In the genomic region with DNA sequence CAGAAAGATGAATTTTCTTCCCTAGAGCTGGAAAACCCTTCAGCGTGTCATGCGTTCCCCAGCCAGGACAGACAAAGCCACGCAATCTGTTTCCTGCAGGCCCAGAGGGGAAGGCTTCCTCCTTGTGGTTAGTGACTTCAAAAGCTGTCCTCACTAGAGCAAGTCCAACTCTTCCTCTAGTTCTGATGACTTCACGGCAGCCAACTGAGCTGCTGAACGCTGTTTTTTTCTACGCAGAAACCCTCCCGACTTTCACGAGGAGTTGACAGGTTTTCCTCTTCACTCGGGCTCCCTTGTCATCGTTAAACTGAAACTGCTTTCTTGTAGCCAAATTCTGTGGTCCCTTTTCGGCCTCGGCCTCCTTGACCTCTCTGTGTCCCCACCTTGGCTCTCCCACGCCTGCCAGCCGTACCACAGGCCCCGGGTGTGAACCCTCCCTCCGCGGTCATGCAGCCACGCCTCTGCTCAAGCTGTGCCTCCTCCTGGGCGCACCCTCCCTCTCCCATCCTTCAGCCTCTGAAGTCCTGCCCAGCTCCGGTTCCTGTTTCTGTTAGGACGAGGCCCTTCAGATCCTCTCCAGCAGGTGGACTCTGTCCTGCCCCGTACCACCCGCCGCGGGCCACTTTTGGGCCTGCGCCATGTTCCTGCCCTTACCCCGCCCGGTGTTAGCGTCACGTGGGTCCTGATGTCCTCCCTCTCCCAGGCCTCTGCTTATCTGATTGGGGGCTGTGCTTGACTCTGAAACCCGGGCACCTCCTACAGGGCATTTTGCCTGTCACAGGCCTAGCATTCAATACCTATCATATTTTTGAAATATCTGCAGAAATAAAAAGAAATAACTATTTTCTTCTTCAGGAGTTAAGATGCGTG, we compare ENCODE assay signal across 1 cellular context.
TF ChIP-seq lines count a peak whose summit lies in the region.

No MANE protein-coding gene starts in this region.

TF ChIP-seq in SK-N-SH, 30 proteins besides CTCF, POLR2A, EP300 and RAD21 (continued from another document):
- TF ChIP-seq, protein P1, sequence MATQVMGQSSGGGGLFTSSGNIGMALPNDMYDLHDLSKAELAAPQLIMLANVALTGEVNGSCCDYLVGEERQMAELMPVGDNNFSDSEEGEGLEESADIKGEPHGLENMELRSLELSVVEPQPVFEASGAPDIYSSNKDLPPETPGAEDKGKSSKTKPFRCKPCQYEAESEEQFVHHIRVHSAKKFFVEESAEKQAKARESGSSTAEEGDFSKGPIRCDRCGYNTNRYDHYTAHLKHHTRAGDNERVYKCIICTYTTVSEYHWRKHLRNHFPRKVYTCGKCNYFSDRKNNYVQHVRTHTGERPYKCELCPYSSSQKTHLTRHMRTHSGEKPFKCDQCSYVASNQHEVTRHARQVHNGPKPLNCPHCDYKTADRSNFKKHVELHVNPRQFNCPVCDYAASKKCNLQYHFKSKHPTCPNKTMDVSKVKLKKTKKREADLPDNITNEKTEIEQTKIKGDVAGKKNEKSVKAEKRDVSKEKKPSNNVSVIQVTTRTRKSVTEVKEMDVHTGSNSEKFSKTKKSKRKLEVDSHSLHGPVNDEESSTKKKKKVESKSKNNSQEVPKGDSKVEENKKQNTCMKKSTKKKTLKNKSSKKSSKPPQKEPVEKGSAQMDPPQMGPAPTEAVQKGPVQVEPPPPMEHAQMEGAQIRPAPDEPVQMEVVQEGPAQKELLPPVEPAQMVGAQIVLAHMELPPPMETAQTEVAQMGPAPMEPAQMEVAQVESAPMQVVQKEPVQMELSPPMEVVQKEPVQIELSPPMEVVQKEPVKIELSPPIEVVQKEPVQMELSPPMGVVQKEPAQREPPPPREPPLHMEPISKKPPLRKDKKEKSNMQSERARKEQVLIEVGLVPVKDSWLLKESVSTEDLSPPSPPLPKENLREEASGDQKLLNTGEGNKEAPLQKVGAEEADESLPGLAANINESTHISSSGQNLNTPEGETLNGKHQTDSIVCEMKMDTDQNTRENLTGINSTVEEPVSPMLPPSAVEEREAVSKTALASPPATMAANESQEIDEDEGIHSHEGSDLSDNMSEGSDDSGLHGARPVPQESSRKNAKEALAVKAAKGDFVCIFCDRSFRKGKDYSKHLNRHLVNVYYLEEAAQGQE (IDR thresholded peaks at IDR 0.05; ENCODE audit: low read depth, low read length) = 0 out of 2 replicates have a peak, but pooled peaks have one; percentile 26
- TF ChIP-seq PBX3 (IDR thresholded peaks at IDR 0.05) = peak; percentile 19
- peak; percentile 86 for TF ChIP-seq USF2 (IDR thresholded peaks at IDR 0.05; ENCODE audit: borderline replicate concordance, low read depth, low read length)
- TF ChIP-seq RFX5 (IDR thresholded peaks at IDR 0.05; ENCODE audit: low read length) = 0 out of 2 replicates have a peak, but pooled peaks have one; percentile 6
- TF ChIP-seq NFIC (IDR thresholded peaks at IDR 0.05; ENCODE audit: borderline replicate concordance) = peak; percentile 80
- TF ChIP-seq POLR2AphosphoS5 (IDR thresholded peaks at IDR 0.05; ENCODE audit: low read depth, low read length) = no peak
- peak; percentile 84 for TF ChIP-seq FOXJ3 (CRISPR knock-in tag; IDR thresholded peaks at IDR 0.05)
- no peak for TF ChIP-seq ZBTB33 (IDR thresholded peaks at IDR 0.05; ENCODE audit: borderline replicate concordance, low read depth)
- peak; percentile 70; the same call in 1 of the 2 replicates for TF ChIP-seq YY1 (IDR thresholded peaks at IDR 0.05; ENCODE audit: low read depth)
- TF ChIP-seq SMC3 (IDR thresholded peaks at IDR 0.05; ENCODE audit: low read depth, low read length) = peak; percentile 76
- 0 out of 2 replicates have a peak, but pooled peaks have one; percentile 7 for TF ChIP-seq ELF1 (IDR thresholded peaks at IDR 0.05)
- TF ChIP-seq TAF1 (IDR thresholded peaks at IDR 0.05; ENCODE audit: borderline replicate concordance, low read depth, low read length) = peak; percentile 49; the same call in 1 of the 2 replicates
- TF ChIP-seq GATA2 (CRISPR knock-in tag; IDR thresholded peaks at IDR 0.05) = peak; percentile 98
- TF ChIP-seq SIN3A (IDR thresholded peaks at IDR 0.05; ENCODE audit: borderline replicate concordance, low read depth, low read length) = peak; percentile 64; the same call in 1 of the 2 replicates
- peak; percentile 29; the same call in 1 of the 2 replicates for TF ChIP-seq GABPA (IDR thresholded peaks at IDR 0.05; ENCODE audit: low read depth)
- TF ChIP-seq RXRA (IDR thresholded peaks at IDR 0.05; ENCODE audit: borderline replicate concordance, low read depth) = no peak; the same call in 1 of the 2 replicates
- TF ChIP-seq MXI1 (IDR thresholded peaks at IDR 0.05; ENCODE audit: low read depth, low read length) = peak; percentile 92
